14 cellular contexts compared by ENCODE assay signal in the genomic region with DNA sequence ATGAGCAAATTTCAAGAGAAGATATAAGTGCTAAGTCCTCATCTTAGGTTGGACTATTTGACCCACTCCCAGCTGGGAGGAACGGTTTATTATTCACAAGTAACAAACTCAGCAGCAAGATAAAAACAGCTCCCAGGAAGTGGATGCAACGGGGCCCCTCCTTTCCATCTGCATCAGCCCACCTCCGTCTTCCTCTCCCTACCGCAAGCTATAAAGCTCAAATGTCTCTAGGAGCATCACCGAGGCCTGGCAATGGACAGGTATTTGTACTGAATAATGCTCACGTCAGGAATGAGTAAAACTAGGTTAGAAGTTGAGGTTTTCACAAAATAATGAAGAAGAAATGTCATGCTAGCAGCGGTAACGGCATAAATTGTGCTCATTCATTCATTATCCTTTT.
DNase-seq lines count a peak whose midpoint lies in the region; ATAC-seq and TF ChIP-seq lines count a peak whose summit lies in the region.
"Had no signal": no experiment of that assay in that cellular context is flagged by ENCODE, and none has a peak within 500 bp of the region (broad histone marks: within the 10 kb centered on the region; RNA-seq: fewer than 3 reads in every experiment).

No MANE protein-coding gene starts in this region.

- no peak overlapping the region for H3K27ac ChIP-seq in BLaER1 treated with 17β-estradiol and CSF1 and Interleukin-3, amounts not matched to agents 10 nM and 100 nM
- no peak overlapping the region for H3K27ac ChIP-seq in GM23338 (ENCODE audit: low read depth)
- no peak overlapping the region for H3K27ac ChIP-seq in lower lobe of right lung
- H3K27ac ChIP-seq: A549, HL-60 had no signal

- peak overlapping the region in 10 of 11 experiments; percentile 2 to 40 (median 26); a peak in 10 of 22 replicates for H3K4me2 ChIP-seq in BLaER1 treated with 17β-estradiol and CSF1 and Interleukin-3, amounts not matched to agents 10 nM and 100 nM
- H3K4me2 ChIP-seq in GM23338 = peak overlapping the region; percentile 65
- H3K4me2 ChIP-seq: A549 had no signal

- no peaks in the 10 kb centered on the region for H3K36me3 Mint-ChIP-seq in GM23338 (ENCODE audit: low read depth)
- H3K36me3 Mint-ChIP-seq: CD8-positive, alpha-beta memory T cell had no signal

- peaks cover 2% of the 10 kb centered on the region for H3K27me3 Mint-ChIP-seq in GM23338 (ENCODE audit: insufficient read depth, low read depth, poor library complexity)
- peaks cover 56% of the 10 kb centered on the region for H3K27me3 Mint-ChIP-seq in stimulated activated naive CD8-positive, alpha-beta T cell treated with anti-CD3 and anti-CD28 coated beads, Interleukin-15, amount 100 ng/mL, for 72 hours

- no peaks in the 10 kb centered on the region for H3K27me3 ChIP-seq in BLaER1 treated with 17β-estradiol and CSF1 and Interleukin-3, amounts not matched to agents 10 nM and 100 nM
- H3K27me3 ChIP-seq in GM23338 (ENCODE audit: insufficient read depth) = no peaks in the 10 kb centered on the region
- peaks cover 47% of the 10 kb centered on the region for H3K27me3 ChIP-seq in lower lobe of right lung (ENCODE audit: low read depth)
- H3K27me3 ChIP-seq: BE2C had no signal

- peaks cover 57% of the 10 kb centered on the region for H3K4me1 Mint-ChIP-seq in GM23338
- H3K4me1 Mint-ChIP-seq in stimulated activated naive CD8-positive, alpha-beta T cell treated with anti-CD3 and anti-CD28 coated beads, Interleukin-15, amount 100 ng/mL, for 72 hours = peaks cover 24% of the 10 kb centered on the region
- H3K4me1 Mint-ChIP-seq: CD8-positive, alpha-beta memory T cell had no signal

- no peak overlapping the region for H3K4me3 ChIP-seq in BLaER1 treated with 17β-estradiol and CSF1 and Interleukin-3, amounts not matched to agents 10 nM and 100 nM
- H3K4me3 ChIP-seq in GM23338 (0 out of 2 replicates have a peak overlapping the region, but pooled peaks have one; percentile 6), lower lobe of right lung (no peak overlapping the region)
- H3K4me3 ChIP-seq: A549 had no signal

- no peak overlapping the region; the same call in 1 of the 2 replicates for H3K27ac Mint-ChIP-seq in GM23338
- H3K27ac Mint-ChIP-seq in stimulated activated naive CD8-positive, alpha-beta T cell treated with anti-CD3 and anti-CD28 coated beads, Interleukin-15, amount 100 ng/mL, for 72 hours = no peak overlapping the region
- H3K27ac Mint-ChIP-seq: CD8-positive, alpha-beta memory T cell had no signal

- H3K9me2 ChIP-seq in GM23338 (ENCODE audit: insufficient read depth) = no peaks in the 10 kb centered on the region

- H3K79me2 ChIP-seq in GM23338 (replicated peaks; ENCODE audit: insufficient read depth) = no peaks in the 10 kb centered on the region

- no peaks in the 10 kb centered on the region for H3K36me3 ChIP-seq in BLaER1 treated with 17β-estradiol and CSF1 and Interleukin-3, amounts not matched to agents 10 nM and 100 nM
- H3K36me3 ChIP-seq in GM23338 (ENCODE audit: insufficient read depth) (no peaks in the 10 kb centered on the region), lower lobe of right lung (no peaks in the 10 kb centered on the region)
- H3K36me3 ChIP-seq: BE2C had no signal

- H3K4me3 Mint-ChIP-seq in GM23338 = no peak overlapping the region
- H3K4me3 Mint-ChIP-seq in stimulated activated naive CD8-positive, alpha-beta T cell treated with anti-CD3 and anti-CD28 coated beads, Interleukin-15, amount 100 ng/mL, for 72 hours = no peak overlapping the region
- H3K4me3 Mint-ChIP-seq: CD8-positive, alpha-beta memory T cell had no signal

- H3K9ac ChIP-seq in BLaER1 treated with 17β-estradiol and CSF1 and Interleukin-3, amounts not matched to agents 10 nM and 100 nM = no peak overlapping the region

- ATAC-seq in GM23338 (peak; percentile 24; the same call in 2 of the 3 replicates), lower lobe of right lung (no peak)
- ATAC-seq in stimulated activated naive CD8-positive, alpha-beta T cell treated with anti-CD3 and anti-CD28 coated beads, Interleukin-15, amount 100 ng/mL, for 72 hours = peak; percentile 37
- ATAC-seq: A549, HCT116 had no signal

- intact Hi-C loops in lower lobe of right lung (cut with DNase I) = no loop called here

- no peaks in the 10 kb centered on the region for H3F3A ChIP-seq in GM23338 (replicated peaks; ENCODE audit: low read depth)

- no peaks in the 10 kb centered on the region for H3K9me3 Mint-ChIP-seq in GM23338
- no peaks in the 10 kb centered on the region for H3K9me3 Mint-ChIP-seq in stimulated activated naive CD8-positive, alpha-beta T cell treated with anti-CD3 and anti-CD28 coated beads, Interleukin-15, amount 100 ng/mL, for 72 hours

- H3K9me3 ChIP-seq in BLaER1 treated with 17β-estradiol and CSF1 and Interleukin-3, amounts not matched to agents 10 nM and 100 nM (replicated peaks in 1 of 11) = no peaks in the 10 kb centered on the region
- H3K9me3 ChIP-seq in lower lobe of right lung = no peaks in the 10 kb centered on the region
- H3K9me3 ChIP-seq: BE2C, Caco-2 had no signal

- TF ChIP-seq CTCF in GM23338 (conservative IDR thresholded peaks at IDR 0.05; ENCODE audit: low read depth in 2 of 2) (no peak), lower lobe of right lung (IDR thresholded peaks at IDR 0.05) (no peak)

- peaks cover 6 to 24% (median 14%) of the 10 kb centered on the region in 10 experiments; a peak in 17 of 20 replicates for H3K4me1 ChIP-seq in BLaER1 treated with 17β-estradiol and CSF1 and Interleukin-3, amounts not matched to agents 10 nM and 100 nM
- H3K4me1 ChIP-seq in GM23338 (ENCODE audit: insufficient read depth) (peaks cover 53% of the 10 kb centered on the region), lower lobe of right lung (no peaks in the 10 kb centered on the region)
- H3K4me1 ChIP-seq: A549, Caco-2 had no signal

- no peaks in the 10 kb centered on the region for H4K20me1 ChIP-seq in BLaER1 treated with 17β-estradiol and CSF1 and Interleukin-3, amounts not matched to agents 10 nM and 100 nM
- no peaks in the 10 kb centered on the region for H4K20me1 ChIP-seq in GM23338 (replicated peaks; ENCODE audit: insufficient read depth)

- peak overlapping the region; percentile 16; the same call in 1 of the 2 replicates for H2AFZ ChIP-seq in GM23338

- DNase-seq in GM23338 (ENCODE audit: low spot score) (peak; percentile 40), left kidney (ENCODE audit: low read depth, low spot score) (peak; percentile 16), NCI-H345 (lab: John Stamatoyannopoulos, UW) (no peak), lower lobe of right lung (no peak), ecto neural progenitor cell (ENCODE audit: low spot score) (no peak)
- no peak for DNase-seq in stimulated activated naive CD8-positive, alpha-beta T cell treated with anti-CD3 and anti-CD28 coated beads, Interleukin-15, amount 100 ng/mL, for 72 hours
- DNase-seq: BE2C; Caco-2; CD8-positive, alpha-beta memory T cell; DMS53 had no signal

TF ChIP-seq in GM23338, 12 proteins besides CTCF, POLR2A, EP300 and RAD21 (continues in another document):
- TF ChIP-seq, protein P1, sequence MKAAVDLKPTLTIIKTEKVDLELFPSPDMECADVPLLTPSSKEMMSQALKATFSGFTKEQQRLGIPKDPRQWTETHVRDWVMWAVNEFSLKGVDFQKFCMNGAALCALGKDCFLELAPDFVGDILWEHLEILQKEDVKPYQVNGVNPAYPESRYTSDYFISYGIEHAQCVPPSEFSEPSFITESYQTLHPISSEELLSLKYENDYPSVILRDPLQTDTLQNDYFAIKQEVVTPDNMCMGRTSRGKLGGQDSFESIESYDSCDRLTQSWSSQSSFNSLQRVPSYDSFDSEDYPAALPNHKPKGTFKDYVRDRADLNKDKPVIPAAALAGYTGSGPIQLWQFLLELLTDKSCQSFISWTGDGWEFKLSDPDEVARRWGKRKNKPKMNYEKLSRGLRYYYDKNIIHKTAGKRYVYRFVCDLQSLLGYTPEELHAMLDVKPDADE (IDR thresholded peaks at IDR 0.05) = no peak
- TF ChIP-seq CREB1 (CRISPR knock-in tag; IDR thresholded peaks at IDR 0.05; ENCODE audit: low read depth) (no peak), JUNB (IDR thresholded peaks at IDR 0.05; ENCODE audit: unreplicated experiment) (no peak), EZH2phosphoT487 (IDR thresholded peaks at IDR 0.05; ENCODE audit: unreplicated experiment) (no peak), NANOG (IDR thresholded peaks at IDR 0.05; ENCODE audit: borderline replicate concordance) (no peak), STAT1 (IDR thresholded peaks at IDR 0.05; ENCODE audit: unreplicated experiment) (no peak), ZNF114 (CRISPR knock-in tag; IDR thresholded peaks at IDR 0.05) (no peak)

Comparison
In these comparisons a context has a peak if more than half of its experiments do, and no peak if none do; other contexts are left out.
1. ATAC-seq: peak in GM23338 (single experiment) and stimulated activated naive CD8-positive, alpha-beta T cell treated with anti-CD3 and anti-CD28 coated beads, Interleukin-15, amount 100 ng/mL, for 72 hours (single experiment); none in lower lobe of right lung (0 of 2).
2. DNase-seq: peak in GM23338 (single experiment) and left kidney (single experiment); none in stimulated activated naive CD8-positive, alpha-beta T cell treated with anti-CD3 and anti-CD28 coated beads, Interleukin-15, amount 100 ng/mL, for 72 hours (0 of 2), NCI-H345 (single experiment), lower lobe of right lung (single experiment) and ecto neural progenitor cell (single experiment).